In the genomic region with DNA sequence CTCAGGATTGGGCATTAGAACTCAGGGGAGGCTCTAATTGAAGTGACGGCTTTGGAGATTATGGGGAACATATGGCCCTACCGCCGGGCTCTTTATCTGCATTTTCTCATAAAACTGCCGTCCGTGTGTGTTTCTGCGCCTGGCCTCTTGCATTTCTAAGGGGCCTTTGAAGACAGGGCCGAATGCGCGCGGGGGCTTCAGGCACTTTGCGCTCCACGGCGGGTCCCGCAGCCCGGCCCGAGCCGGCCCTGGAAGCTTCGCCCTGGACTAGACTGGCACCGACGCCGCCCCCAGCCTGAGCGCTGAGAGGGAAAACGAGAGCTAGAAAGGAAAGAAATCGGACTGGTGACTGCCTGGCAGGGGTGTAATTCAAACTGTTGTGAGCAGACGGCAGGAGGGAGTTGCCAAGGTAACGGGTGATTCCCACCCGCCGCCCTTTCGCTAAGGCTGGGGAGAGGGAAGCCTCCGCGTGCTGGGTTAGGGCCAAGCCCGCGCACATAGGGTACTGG, we compare ENCODE assay signal across 9 cellular contexts.
DNase-seq lines count a peak whose midpoint lies in the region; ATAC-seq, FAIRE-seq and TF ChIP-seq lines count a peak whose summit lies in the region.
"Had no signal": no experiment of that assay in that cellular context is flagged by ENCODE, and none has a peak within 500 bp of the region (broad histone marks: within the 10 kb centered on the region; RNA-seq: fewer than 3 reads in every experiment).

No MANE protein-coding gene starts in this region.

- H2AFZ ChIP-seq in SK-N-SH (ENCODE audit: low read depth) (no peak overlapping the region), keratinocyte (ENCODE audit: control insufficient read depth, low read length) (no peak overlapping the region), MM.1S (ENCODE audit: low read length) (no peak overlapping the region)

- H3K36me3 ChIP-seq in SK-N-SH (replicated peaks in 1 of 2; ENCODE audit: control insufficient read depth in 1 of 2, insufficient read depth in 2 of 2, low read length in 1 of 2) (no peaks in the 10 kb centered on the region), keratinocyte (ENCODE audit: control insufficient read depth in 2 of 2, extremely low read depth in 1 of 2, insufficient read depth in 2 of 2, low read length in 2 of 2) (no peaks in the 10 kb centered on the region), thoracic aorta (no peaks in the 10 kb centered on the region), MM.1S (replicated peaks; ENCODE audit: insufficient read depth, low read length) (no peaks in the 10 kb centered on the region)

- 2% methylated on average over 24 of the region's 33 CpGs for WGBS in SK-N-SH (ENCODE audit: low lambda C conversion rate)

- DNase-seq in NCI-H1092 (lab: John Stamatoyannopoulos, UW) (peak; percentile 76), SK-N-SH (peak; percentile 63), keratinocyte (ENCODE audit: low read depth, low spot score) (no peak), thoracic aorta (ENCODE audit: low spot score) (no peak), erythroblast (lab: John Stamatoyannopoulos, UW) (no peak), H54 (ENCODE audit: insufficient read length, low spot score) (no peak), MM.1S (no peak)

- H3F3A ChIP-seq in SK-N-SH (replicated peaks; ENCODE audit: insufficient read depth) (no peaks in the 10 kb centered on the region), MM.1S (ENCODE audit: insufficient read depth, low read length) (no peaks in the 10 kb centered on the region)

- H3K27ac ChIP-seq in SK-N-SH (ENCODE audit: low read depth in 2 of 2, low read length in 1 of 2) (no peak overlapping the region), keratinocyte (ENCODE audit: control insufficient read depth, insufficient read depth, low read length) (no peak overlapping the region), thoracic aorta (no peak overlapping the region), MM.1S (ENCODE audit: low read length) (no peak overlapping the region)
- H3K27ac ChIP-seq: epithelial cell of prostate had no signal

- H3K4me1 ChIP-seq in SK-N-SH (ENCODE audit: control insufficient read depth in 1 of 2, insufficient read depth in 2 of 2, low read depth in 1 of 2, low read length in 1 of 2), result no peaks in the 10 kb centered on the region; a peak in 1 of 4 replicates
- H3K4me1 ChIP-seq in keratinocyte (ENCODE audit: control insufficient read depth, extremely low read depth, insufficient read depth, low read length), result no peaks in the 10 kb centered on the region
- peaks cover 0 to 5% of the 10 kb centered on the region in 2 donors for H3K4me1 ChIP-seq in thoracic aorta (ENCODE audit: control insufficient read depth in 1 of 2, low read depth in 2 of 2)
- H3K4me1 ChIP-seq in MM.1S (ENCODE audit: low read length), result no peaks in the 10 kb centered on the region

- no peaks in the 10 kb centered on the region for H3K79me2 ChIP-seq in SK-N-SH (ENCODE audit: insufficient read depth)
- no peaks in the 10 kb centered on the region for H3K79me2 ChIP-seq in keratinocyte (ENCODE audit: control insufficient read depth, insufficient read depth, low read length)
- no peaks in the 10 kb centered on the region for H3K79me2 ChIP-seq in MM.1S (ENCODE audit: low read length)

- no peak for TF ChIP-seq RAD21 in SK-N-SH (IDR thresholded peaks at IDR 0.05; ENCODE audit: low read length)

- no peak for TF ChIP-seq EP300 in SK-N-SH (IDR thresholded peaks at IDR 0.05; ENCODE audit: borderline replicate concordance in 1 of 2, low read depth in 1 of 2, low read length in 1 of 2)

- TF ChIP-seq POLR2A in erythroblast (IDR thresholded peaks at IDR 0.05; ENCODE audit: low read length), result no peak
- no peak for TF ChIP-seq POLR2A in H54 (IDR thresholded peaks at IDR 0.05; ENCODE audit: low read depth, low read length)

- POLR2A ChIA-PET in SK-N-SH (lab: Yijun Ruan, JAX), result no interaction called here

- no peak for FAIRE-seq in keratinocyte (lab: Jason Lieb, UNC)
- FAIRE-seq in H54 (lab: Jason Lieb, UNC), result no peak

- H3K9me3 ChIP-seq in SK-N-SH (no peaks in the 10 kb centered on the region), keratinocyte (ENCODE audit: control insufficient read depth, low read depth, low read length) (no peaks in the 10 kb centered on the region), thoracic aorta (no peaks in the 10 kb centered on the region), MM.1S (replicated peaks; ENCODE audit: insufficient read depth, low read length) (no peaks in the 10 kb centered on the region)

- dilution Hi-C loops in keratinocyte (cut with MboI; ENCODE audit: extremely low pct_ligation_motif_present, low sequenced_read_pairs), result no loop called here

- H4K20me1 ChIP-seq in SK-N-SH (ENCODE audit: insufficient read depth) (no peaks in the 10 kb centered on the region), keratinocyte (ENCODE audit: control insufficient read depth, extremely low read depth, insufficient read depth, low read length) (no peaks in the 10 kb centered on the region), MM.1S (ENCODE audit: insufficient read depth, low read length) (no peaks in the 10 kb centered on the region)

- TF ChIP-seq CTCF in SK-N-SH (IDR thresholded peaks at IDR 0.05) (no peak), keratinocyte (optimal IDR thresholded peaks at IDR 0.05 in 1 of 3, IDR thresholded peaks at IDR 0.05 in 1 of 3, conservative IDR thresholded peaks at IDR 0.05 in 1 of 3; ENCODE audit: extremely low read depth in 1 of 3, insufficient read depth in 2 of 3, low read length in 3 of 3) (no peak), thoracic aorta (IDR thresholded peaks at IDR 0.05) (no peak), MM.1S (IDR thresholded peaks at IDR 0.05; ENCODE audit: low read length) (no peak)

- H3K9ac ChIP-seq in SK-N-SH (no peak overlapping the region), keratinocyte (ENCODE audit: control insufficient read depth, extremely low read depth, insufficient read depth, low read length) (no peak overlapping the region), MM.1S (ENCODE audit: low read length) (no peak overlapping the region)

- ATAC-seq in thoracic aorta (ENCODE audit: insufficient number of reproducible peaks, low FRiP score, low read depth), result no peak
- ATAC-seq in GM18873 (IDR thresholded peaks at IDR 0.05; ENCODE audit: low FRiP score, unreplicated experiment), result no peak

- H3K4me2 ChIP-seq in SK-N-SH (peak overlapping the region; percentile 52; the same call in 1 of the 2 replicates), keratinocyte (ENCODE audit: control insufficient read depth, extremely low read depth, insufficient read depth, low read depth, low read length) (peak overlapping the region; percentile 56), MM.1S (ENCODE audit: low read depth, low read length) (no peak overlapping the region)

- H3K9me2 ChIP-seq in SK-N-SH (no peaks in the 10 kb centered on the region), MM.1S (replicated peaks; ENCODE audit: insufficient read depth, low read length) (no peaks in the 10 kb centered on the region)

- peak overlapping the region; percentile 3 to 10; a peak in 2 of 4 replicates for H3K4me3 ChIP-seq in SK-N-SH (ENCODE audit: low read depth in 2 of 2, low read length in 1 of 2)
- no peak overlapping the region for H3K4me3 ChIP-seq in keratinocyte (ENCODE audit: control insufficient read depth in 2 of 3, extremely low read depth in 1 of 3, insufficient read depth in 2 of 3, low read depth in 1 of 3, low read length in 3 of 3)
- H3K4me3 ChIP-seq in thoracic aorta, result peak overlapping the region; percentile 63
- no peak overlapping the region for H3K4me3 ChIP-seq in MM.1S (ENCODE audit: low read length)

- no peaks in the 10 kb centered on the region for H3K9me1 ChIP-seq in keratinocyte (ENCODE audit: control insufficient read depth, extremely low read depth, insufficient read depth, low read length)

- CTCF ChIA-PET in SK-N-SH (lab: Yijun Ruan, JAX), result interaction anchor here (0.7 to 0.9 kb wide), 2 partner anchors 22 to 175 kb away, joined by 3 read pairs; no protein-coding TSS in a partner anchor

- H3K27me3 ChIP-seq in SK-N-SH (ENCODE audit: insufficient read depth), result peaks cover 17% of the 10 kb centered on the region; the same call in 1 of the 2 replicates
- H3K27me3 ChIP-seq in keratinocyte (ENCODE audit: control insufficient read depth, extremely low read depth, insufficient read depth, low read length), result peaks cover 48% of the 10 kb centered on the region
- no peaks in the 10 kb centered on the region for H3K27me3 ChIP-seq in thoracic aorta (replicated peaks; ENCODE audit: insufficient read depth)
- H3K27me3 ChIP-seq in MM.1S (replicated peaks; ENCODE audit: insufficient read depth, low read length), result no peaks in the 10 kb centered on the region

TF ChIP-seq in SK-N-SH, 30 proteins besides CTCF, POLR2A, EP300 and RAD21:
- no peak for TF ChIP-seq MXI1 (IDR thresholded peaks at IDR 0.05; ENCODE audit: low read depth, low read length)
- TF ChIP-seq CHD2 (IDR thresholded peaks at IDR 0.05; ENCODE audit: low read length, partially characterized antibody), result no peak
- TF ChIP-seq SMC3 (IDR thresholded peaks at IDR 0.05; ENCODE audit: low read depth, low read length), result no peak
- no peak for TF ChIP-seq EZH2phosphoT487 (IDR thresholded peaks at IDR 0.05; ENCODE audit: borderline replicate concordance, low read depth)
- no peak for TF ChIP-seq TAF1 (IDR thresholded peaks at IDR 0.05; ENCODE audit: borderline replicate concordance, low read depth, low read length)

Comparison
In these comparisons a context has a peak if more than half of its experiments do, and no peak if none do; other contexts are left out.
1. DNase-seq: peak in NCI-H1092 (single experiment) and SK-N-SH (single experiment); none in keratinocyte (single experiment), thoracic aorta (single experiment), erythroblast (0 of 2), H54 (single experiment) and MM.1S (single experiment).
2. H3K4me3 ChIP-seq: peak in SK-N-SH (2 of 2) and thoracic aorta (single experiment); none in keratinocyte (0 of 3) and MM.1S (single experiment).